17 cellular contexts compared by ENCODE assay signal in genomic region chr1:3560199-3560955, GRCh38.
"Had no signal": no experiment of that assay in that cellular context is flagged by ENCODE, and none has a peak within 500 bp of the region (broad histone marks: within the 10 kb centered on the region; RNA-seq: fewer than 3 reads in every experiment).

No MANE protein-coding gene starts in this region.

- H3K4me1 ChIP-seq: gastrocnemius medialis, psoas muscle, spleen had no signal

- ATAC-seq: activated CD8-positive, alpha-beta T cell treated with anti-CD3 and anti-CD28 coated beads for 36 hours; activated T-helper 17 cell treated with anti-CD3 and anti-CD28 coated beads, Interleukin-2, amount 50 U/mL, for 72 hours; gastrocnemius medialis; natural killer cell; psoas muscle; stimulated activated naive B cell treated with anti-CD40 and anti-IgM and Interleukin-4, amounts not matched to agents 10 μg/mL and 1 μg/mL and 100 μg/mL, for 72 hours had no signal

- H3K36me3 ChIP-seq: gastrocnemius medialis, spleen, tibial nerve had no signal

- H3K9me3 ChIP-seq: gastrocnemius medialis, psoas muscle had no signal

- H3K4me3 ChIP-seq: coronary artery, gastrocnemius medialis, psoas muscle, SK-N-MC, spleen, tibial nerve had no signal

- DNase-seq: activated B cell treated with CpG ODN at 0.5 μM for 24 hours; activated CD4-positive, alpha-beta T cell treated with anti-CD3 and anti-CD28 coated beads for 48 hours; activated CD8-positive, alpha-beta T cell treated with anti-CD3 and anti-CD28 coated beads for 36 hours; activated naive CD4-positive, alpha-beta T cell; activated naive CD8-positive, alpha-beta T cell treated with anti-CD3 and anti-CD28 coated beads, Interleukin-2, amount 10 ng/mL, durations not matched to agents 7 days and 5 days; activated T-cell treated with anti-CD3 and anti-CD28 coated beads, Interleukin-2, amount 50 U/mL, for 1 hour; erythroblast; gastrocnemius medialis; mesendoderm; natural killer cell; psoas muscle; spleen; stimulated activated naive B cell treated with anti-CD40 and anti-IgM and Interleukin-4, amounts not matched to agents 10 μg/mL and 1 μg/mL and 100 μg/mL, for 72 hours had no signal

- H3K27ac ChIP-seq: gastrocnemius medialis, psoas muscle, SK-N-MC, spleen had no signal

- H3K27me3 ChIP-seq: tibial nerve had no signal
